In the genomic region with DNA sequence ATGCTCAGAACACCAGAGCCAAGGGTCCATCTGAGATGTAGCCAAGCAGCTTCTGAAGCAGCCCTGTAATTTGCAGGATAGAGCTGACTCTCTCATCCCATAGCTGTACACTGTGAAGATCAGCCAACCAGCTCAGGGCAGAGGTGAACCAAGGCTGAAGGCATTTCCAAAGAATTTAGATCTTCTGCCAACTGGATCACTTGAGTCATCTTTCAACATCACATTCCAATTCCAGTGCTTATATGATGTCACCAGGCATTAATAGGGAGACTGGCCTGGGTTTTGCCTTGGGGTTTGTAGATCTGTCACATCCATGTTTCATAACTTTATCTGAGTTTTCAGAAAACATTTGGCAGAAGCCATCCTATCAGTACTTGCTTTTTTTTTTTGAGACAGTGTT, we compare ENCODE assay signal across 13 cellular contexts.
DNase-seq lines count a peak whose midpoint lies in the region; ATAC-seq and TF ChIP-seq lines count a peak whose summit lies in the region.
"Had no signal": no experiment of that assay in that cellular context is flagged by ENCODE, and none has a peak within 500 bp of the region (broad histone marks: within the 10 kb centered on the region; RNA-seq: fewer than 3 reads in every experiment).

No MANE protein-coding gene starts in this region.

- peaks cover 8 to 24% of the 10 kb centered on the region in 2 donors for H3K27me3 ChIP-seq in left lung
- peaks cover 0 to 18% (median 0%) of the 10 kb centered on the region in 4 donors for H3K27me3 ChIP-seq in esophagus squamous epithelium
- H3K27me3 ChIP-seq: colonic mucosa had no signal

- H3K9me3 ChIP-seq in left lung (no peaks in the 10 kb centered on the region), esophagus squamous epithelium (no peaks in the 10 kb centered on the region)
- H3K9me3 ChIP-seq: colonic mucosa had no signal

- H3K27ac ChIP-seq in left lung, result no peak overlapping the region
- H3K27ac ChIP-seq in esophagus squamous epithelium, result peak overlapping the region in 1 of 4 donors; percentile 48
- H3K27ac ChIP-seq: colonic mucosa, skin epidermis had no signal

- no peaks in the 10 kb centered on the region for H3K36me3 ChIP-seq in left lung
- no peaks in the 10 kb centered on the region for H3K36me3 ChIP-seq in esophagus squamous epithelium
- H3K36me3 ChIP-seq: colonic mucosa had no signal

- H3K4me1 ChIP-seq in left lung, result no peaks in the 10 kb centered on the region
- H3K4me1 ChIP-seq in esophagus squamous epithelium, result no peaks in the 10 kb centered on the region
- H3K4me1 ChIP-seq: colonic mucosa had no signal

- CTCF ChIA-PET in AG04449 (lab: Yijun Ruan, JAX), result no interaction called here

- TF ChIP-seq CTCF in AG04449 (IDR thresholded peaks at IDR 0.05; ENCODE audit: insufficient read depth, low read length, missing control alignments) (no peak), left lung (IDR thresholded peaks at IDR 0.05) (no peak), esophagus squamous epithelium (IDR thresholded peaks at IDR 0.05) (no peak)

- DNase-seq in AG04449 (ENCODE audit: low read depth, low spot score), result peak; percentile 82
- peak; percentile 42 for DNase-seq in LoVo (ENCODE audit: low spot score)
- peak; percentile 66 for DNase-seq in dermis blood vessel endothelial cell
- DNase-seq in left lung, result no peak
- DNase-seq in esophagus squamous epithelium (lab: John Stamatoyannopoulos, UW), result no peak
- no peak for DNase-seq in stimulated activated naive CD4-positive, alpha-beta T cell treated with Interleukin-2 at 50 U/mL for 16 hours (lab: John Stamatoyannopoulos, UW)
- DNase-seq: CD4-positive, CD25-positive, alpha-beta regulatory T cell; colonic mucosa; stimulated activated naive CD8-positive, alpha-beta T cell treated with anti-CD3 and anti-CD28 coated beads, Interleukin-15, Interleukin-2, amounts not matched to agents 100 U/mL and 50 U/mL, for 24 hours had no signal

- POLR2A ChIA-PET in AG04449 (lab: Yijun Ruan, JAX), result no interaction called here

- TF ChIP-seq POLR2A in esophagus squamous epithelium (IDR thresholded peaks at IDR 0.05), result no peak

- intact Hi-C loops in left lung (cut with DNase I), result no loop called here
- intact Hi-C loops in esophagus squamous epithelium (cut with DNase I), result no loop called here

- H3K4me3 ChIP-seq in AG04449 (ENCODE audit: low read depth, low read length) (no peak overlapping the region), left lung (no peak overlapping the region), esophagus squamous epithelium (no peak overlapping the region)
- H3K4me3 ChIP-seq: colonic mucosa, GM12878, skin epidermis had no signal

- ATAC-seq in left lung (peak; percentile 59), HG03520 (IDR thresholded peaks at IDR 0.05; ENCODE audit: unreplicated experiment) (no peak), GM21360 (IDR thresholded peaks at IDR 0.05; ENCODE audit: unreplicated experiment) (no peak)
- ATAC-seq: GM12878; stimulated activated naive CD8-positive, alpha-beta T cell treated with anti-CD3 and anti-CD28 coated beads, Interleukin-15, Interleukin-2, amounts not matched to agents 100 U/mL and 50 U/mL, for 24 hours had no signal

Comparison
In these comparisons a context has a peak if more than half of its experiments do, and no peak if none do; other contexts are left out.
1. DNase-seq: peak in AG04449 (single experiment), LoVo (single experiment) and dermis blood vessel endothelial cell (single experiment); none in left lung (0 of 2), esophagus squamous epithelium (single experiment) and stimulated activated naive CD4-positive, alpha-beta T cell treated with Interleukin-2 at 50 U/mL for 16 hours (single experiment).